Comparison of ENCODE assay signal across 17 cellular contexts in genomic region chr10:92493362-92493761, GRCh38.
A peak's percentile ranks its signal among the peaks of the same experiment; 100 is the strongest.
DNase-seq lines count a peak whose midpoint lies in the region; ATAC-seq, FAIRE-seq and TF ChIP-seq lines count a peak whose summit lies in the region.
"Had no signal": no experiment of that assay in that cellular context is flagged by ENCODE, and none has a peak within 500 bp of the region (broad histone marks: within the 10 kb centered on the region; RNA-seq: fewer than 3 reads in every experiment).

No MANE protein-coding gene starts in this region.

- no peak overlapping the region for H3K4me3 Mint-ChIP-seq in T-helper 17 cell
- no peak overlapping the region for H3K4me3 Mint-ChIP-seq in endodermal cell

- H3K36me3 Mint-ChIP-seq in T-helper 17 cell (ENCODE audit: low read depth) (peaks cover 11% of the 10 kb centered on the region), endodermal cell (ENCODE audit: low read depth) (peaks cover 53% of the 10 kb centered on the region)

- no peak for FAIRE-seq in small intestine (lab: Jason Lieb, UNC)
- FAIRE-seq: A204.1, GM12891, H1, RCC 7860 had no signal

- no peak overlapping the region for H2BK12ac ChIP-seq in mesenchymal stem cell (ENCODE audit: low read length in 2 of 2)

- H3K27me3 ChIP-seq in mammary epithelial cell (ENCODE audit: insufficient read depth, low read length) (no peaks in the 10 kb centered on the region), mesenchymal stem cell (ENCODE audit: control insufficient read depth in 1 of 2, insufficient read depth in 1 of 2, low read length in 2 of 2) (no peaks in the 10 kb centered on the region), small intestine (ENCODE audit: control insufficient read depth in 2 of 2, insufficient read depth in 2 of 2, low read length in 2 of 2) (no peaks in the 10 kb centered on the region), endodermal cell (ENCODE audit: control insufficient read depth, insufficient read depth, low read length, poor library complexity, severe bottlenecking) (no peaks in the 10 kb centered on the region)

- H2AFZ ChIP-seq in mammary epithelial cell (ENCODE audit: low read depth, low read length) (no peak overlapping the region), mesenchymal stem cell (ENCODE audit: low read depth, low read length) (no peak overlapping the region)

- DNase-seq in T47D (ENCODE audit: low read depth in 1 of 2, low spot score in 1 of 2), result peak; percentile 7 to 30
- no peak for DNase-seq in mammary epithelial cell
- no peak for DNase-seq in T-helper 17 cell
- DNase-seq in mesenchymal stem cell, result peak; percentile 58
- DNase-seq in small intestine, result no peak
- DNase-seq in endodermal cell, result no peak
- DNase-seq: C1 segment of cervical spinal cord, GF-D8, MM.1S, NCI-H1092 treated with DMSO at 0.1 percent for 48 hours, NCI-H526 treated with DMSO at 0.1 percent for 48 hours, Right ventricle myocardium superior had no signal

- no peaks in the 10 kb centered on the region for H3K9me3 Mint-ChIP-seq in endodermal cell

- no peak overlapping the region for H2BK15ac ChIP-seq in mesenchymal stem cell (ENCODE audit: low read depth, poor library complexity, severe bottlenecking)

- in situ Hi-C loops in T47D (cut with HindIII; ENCODE audit: low pct_unique_long_range_greater_than_20kb, low sequenced_read_pairs), result no loop called here
- in situ Hi-C loops in mammary epithelial cell (cut with MboI; ENCODE audit: low sequenced_read_pairs in 2 of 2), result no loop called here

- WGBS in mammary epithelial cell (ENCODE audit: low coverage, missing lambda C conversion rate), result 89% methylated on average over 1 of the region's 1 CpG
- WGBS in mesenchymal stem cell, result 64% methylated on average over 1 of the region's 1 CpG
- 93 to 100% (median 95%) methylated on average over 1 of the region's 1 CpG for WGBS in small intestine, 3 donors
- 92 to 100% methylated on average over 1 of the region's 1 CpG for WGBS in endodermal cell (ENCODE audit: insufficient coverage in 1 of 2, insufficient read length in 1 of 2), 2 experiments

- H3K4me3 ChIP-seq in mammary epithelial cell (replicated peaks in 1 of 3; ENCODE audit: insufficient read depth in 1 of 3, low read depth in 2 of 3, low read length in 3 of 3), result no peak overlapping the region
- H3K4me3 ChIP-seq in mesenchymal stem cell (ENCODE audit: insufficient read depth in 1 of 2, low read depth in 1 of 2, low read length in 2 of 2), result no peak overlapping the region
- no peak overlapping the region for H3K4me3 ChIP-seq in small intestine (ENCODE audit: low read depth in 1 of 2, low read length in 2 of 2)
- H3K4me3 ChIP-seq in endodermal cell (ENCODE audit: low read length), result no peak overlapping the region

- CTCF ChIA-PET in mammary epithelial cell (lab: Charles Lee; ENCODE audit: low non-redundant PET), result no interaction called here

- H3K27ac ChIP-seq in mammary epithelial cell (ENCODE audit: insufficient read depth, low read depth, low read length), result no peak overlapping the region
- no peak overlapping the region for H3K27ac ChIP-seq in mesenchymal stem cell (ENCODE audit: low read length, poor library complexity, severe bottlenecking)
- no peak overlapping the region for H3K27ac ChIP-seq in small intestine (ENCODE audit: low read depth in 1 of 2, low read length in 1 of 2)
- no peak overlapping the region for H3K27ac ChIP-seq in endodermal cell (ENCODE audit: low read depth, low read length)

- H3K9ac ChIP-seq in mammary epithelial cell (ENCODE audit: insufficient read depth, low read length) (no peak overlapping the region), mesenchymal stem cell (ENCODE audit: low read length) (no peak overlapping the region), endodermal cell (ENCODE audit: extremely low read depth, low read length, poor library complexity, severe bottlenecking) (no peak overlapping the region)

- H3K4me1 ChIP-seq in mammary epithelial cell (ENCODE audit: insufficient read depth, low read length) (no peaks in the 10 kb centered on the region), mesenchymal stem cell (ENCODE audit: control insufficient read depth, insufficient read depth, low read depth, low read length) (no peaks in the 10 kb centered on the region), small intestine (ENCODE audit: control insufficient read depth in 2 of 2, insufficient read depth in 1 of 2, low read depth in 1 of 2, low read length in 1 of 2) (no peaks in the 10 kb centered on the region), endodermal cell (ENCODE audit: control insufficient read depth, insufficient read depth, low read length) (no peaks in the 10 kb centered on the region)

- H4K91ac ChIP-seq in mesenchymal stem cell (ENCODE audit: low read length), result no peak overlapping the region

- no peak overlapping the region for H3K18ac ChIP-seq in mesenchymal stem cell (ENCODE audit: low read depth in 1 of 2, low read length in 2 of 2)

- intact Hi-C loops in mammary epithelial cell (cut with micrococcal nuclease), result no loop called here

- no peaks in the 10 kb centered on the region for H3K79me2 ChIP-seq in mammary epithelial cell (ENCODE audit: insufficient read depth, low read length)

- no peaks in the 10 kb centered on the region for H4K20me1 ChIP-seq in mammary epithelial cell (ENCODE audit: insufficient read depth, low read length)

- H3K79me1 ChIP-seq in mesenchymal stem cell (replicated peaks; ENCODE audit: low read length, poor library complexity, severe bottlenecking), result no peaks in the 10 kb centered on the region

- H3K4me1 Mint-ChIP-seq in T-helper 17 cell (no peaks in the 10 kb centered on the region), endodermal cell (no peaks in the 10 kb centered on the region)

- dilution Hi-C loops in mammary epithelial cell (cut with HindIII; ENCODE audit: low sequenced_read_pairs), result no loop called here

- ATAC-seq in T-helper 17 cell (no peak), GM18498 (IDR thresholded peaks at IDR 0.05; ENCODE audit: unreplicated experiment) (no peak)

- H3K23ac ChIP-seq in mesenchymal stem cell (ENCODE audit: low read length in 2 of 2), result no peak overlapping the region

- no peak overlapping the region for H2BK5ac ChIP-seq in mesenchymal stem cell (ENCODE audit: low read depth, low read length, poor library complexity, severe bottlenecking)

- H4K8ac ChIP-seq in mesenchymal stem cell (ENCODE audit: low read length), result no peak overlapping the region

- H3K4ac ChIP-seq in mesenchymal stem cell (ENCODE audit: low read depth in 1 of 2, low read length in 2 of 2), result no peak overlapping the region

- peaks cover 9% of the 10 kb centered on the region for H3K36me3 ChIP-seq in mammary epithelial cell (ENCODE audit: insufficient read depth, low read length)
- peaks cover 8 to 26% of the 10 kb centered on the region in 2 experiments for H3K36me3 ChIP-seq in mesenchymal stem cell (ENCODE audit: control insufficient read depth in 1 of 2, insufficient read depth in 2 of 2, low read depth in 1 of 2, low read length in 2 of 2)
- peaks cover 13 to 17% of the 10 kb centered on the region in 2 donors for H3K36me3 ChIP-seq in small intestine (ENCODE audit: control insufficient read depth in 2 of 2, insufficient read depth in 2 of 2, low read length in 2 of 2)
- peaks cover 61% of the 10 kb centered on the region for H3K36me3 ChIP-seq in endodermal cell (ENCODE audit: control insufficient read depth, insufficient read depth, low read length)

- H3K4me2 ChIP-seq in mammary epithelial cell (ENCODE audit: insufficient read depth, low read depth, low read length) (no peak overlapping the region), mesenchymal stem cell (ENCODE audit: low read length, poor library complexity, severe bottlenecking) (no peak overlapping the region)

- H2AK5ac ChIP-seq in mesenchymal stem cell (ENCODE audit: low read length, severe bottlenecking), result no peak overlapping the region

- no TSS peak for BruUV-seq in mammary epithelial cell (replicated peaks; lab: Mats Ljungman, UMichigan)

- no peak overlapping the region for H3K14ac ChIP-seq in mesenchymal stem cell (ENCODE audit: low read length in 2 of 2)

- TF ChIP-seq CTCF in mammary epithelial cell (conservative IDR thresholded peaks at IDR 0.05 in 1 of 2, IDR thresholded peaks at IDR 0.05 in 1 of 2; ENCODE audit: extremely low read depth in 1 of 2, insufficient read depth in 1 of 2, low read depth in 1 of 2, low read length in 2 of 2) (no peak), endodermal cell (conservative IDR thresholded peaks at IDR 0.05) (no peak)

- H2BK120ac ChIP-seq in mesenchymal stem cell (ENCODE audit: low read depth, low read length), result no peak overlapping the region

- H3K27ac Mint-ChIP-seq in T-helper 17 cell (peak overlapping the region; percentile 45), endodermal cell (no peak overlapping the region)

- H3K9me3 ChIP-seq in mammary epithelial cell (replicated peaks; ENCODE audit: insufficient read depth, low read length), result no peaks in the 10 kb centered on the region
- H3K9me3 ChIP-seq in T-helper 17 cell (ENCODE audit: control insufficient read depth, low read length, poor library complexity, severe bottlenecking), result no peaks in the 10 kb centered on the region
- no peaks in the 10 kb centered on the region for H3K9me3 ChIP-seq in mesenchymal stem cell (ENCODE audit: control insufficient read depth, low read length)
- no peaks in the 10 kb centered on the region for H3K9me3 ChIP-seq in small intestine (ENCODE audit: control insufficient read depth, low read depth)
- no peaks in the 10 kb centered on the region for H3K9me3 ChIP-seq in endodermal cell (ENCODE audit: control insufficient read depth, low read length)

- no peaks in the 10 kb centered on the region for H3K27me3 Mint-ChIP-seq in T-helper 17 cell
- H3K27me3 Mint-ChIP-seq in endodermal cell (ENCODE audit: insufficient read depth), result no peaks in the 10 kb centered on the region

Comparison
In these comparisons a context has a peak if more than half of its experiments do, and no peak if none do; other contexts are left out.
1. DNase-seq: peak in T47D (2 of 2) and mesenchymal stem cell (single experiment); none in mammary epithelial cell (single experiment), T-helper 17 cell (0 of 3), small intestine (single experiment) and endodermal cell (single experiment).